8 cellular contexts compared by ENCODE assay signal in the genomic region with DNA sequence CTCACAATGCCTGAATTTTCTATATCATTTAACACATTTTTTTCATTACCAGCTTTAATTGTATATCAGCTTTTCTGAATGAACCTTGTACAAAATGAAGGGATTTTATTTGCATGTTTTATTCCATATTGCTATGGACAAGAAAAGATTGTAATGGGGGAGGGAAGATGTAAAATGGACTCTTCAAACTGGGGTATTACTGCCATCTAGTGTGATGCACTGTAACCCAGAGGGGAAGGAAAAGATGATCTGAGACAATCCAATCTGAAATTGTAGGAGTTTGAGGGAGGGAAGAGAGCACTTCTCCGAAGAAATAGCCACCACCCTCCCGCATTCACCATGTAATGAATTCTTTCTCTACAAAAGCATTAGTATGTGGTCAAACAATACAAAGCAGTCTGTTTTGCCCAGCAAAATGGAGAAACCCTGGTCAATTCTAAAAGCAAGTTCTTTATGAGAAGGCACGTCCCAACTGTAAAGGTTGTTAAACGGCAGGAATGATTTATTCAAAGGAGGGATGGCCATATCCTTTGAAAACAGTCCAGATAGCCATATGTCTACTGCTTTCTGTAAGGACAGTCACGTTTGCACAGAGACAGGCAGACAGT.
A peak's percentile ranks its signal among the peaks of the same experiment; 100 is the strongest.
DNase-seq lines count a peak whose midpoint lies in the region; ATAC-seq, FAIRE-seq and TF ChIP-seq lines count a peak whose summit lies in the region.

No MANE protein-coding gene starts in this region.

- no peaks in the 10 kb centered on the region for H3K36me3 Mint-ChIP-seq in mesothelial cell of epicardium
- no peaks in the 10 kb centered on the region for H3K36me3 Mint-ChIP-seq in CD4-positive, alpha-beta memory T cell

- no peak for DNase-seq in H54 (ENCODE audit: insufficient read length, low spot score)
- peak; percentile 64 to 84 for DNase-seq in NCI-H524 (lab: John Stamatoyannopoulos, UW)
- peak in 1 of 10 donors; percentile 17 for DNase-seq in dorsolateral prefrontal cortex
- DNase-seq in mesothelial cell of epicardium (ENCODE audit: low spot score in 2 of 2, unreplicated experiment in 2 of 2), result no peak
- no peak for DNase-seq in activated effector memory CD4-positive, alpha-beta T cell treated with anti-CD3 and anti-CD28 coated beads, Interleukin-2, amount 50 U/mL, for 16 hours
- no peak for DNase-seq in CD4-positive, alpha-beta memory T cell
- DNase-seq in activated CD4-positive, alpha-beta T cell treated with anti-CD3 and anti-CD28 coated beads, Interleukin-2, amount 50 U/mL, for 4 hours, result no peak

- no peak for ATAC-seq in HG02642 (IDR thresholded peaks at IDR 0.05; ENCODE audit: poor library complexity, unreplicated experiment)

- H3K27me3 Mint-ChIP-seq in mesothelial cell of epicardium (ENCODE audit: low read depth), result no peaks in the 10 kb centered on the region
- no peaks in the 10 kb centered on the region for H3K27me3 Mint-ChIP-seq in CD4-positive, alpha-beta memory T cell

- H3K27me3 ChIP-seq in dorsolateral prefrontal cortex, result no peaks in the 10 kb centered on the region
- no peaks in the 10 kb centered on the region for H3K27me3 ChIP-seq in CD4-positive, alpha-beta memory T cell (ENCODE audit: insufficient read depth, low read length)

- H3K27ac ChIP-seq in dorsolateral prefrontal cortex, result peak overlapping the region in 5 of 59 donors; percentile 8 to 49 (median 29)
- H3K27ac ChIP-seq in CD4-positive, alpha-beta memory T cell (ENCODE audit: low read depth, low read length), result no peak overlapping the region

- TF ChIP-seq POLR2A in H54 (IDR thresholded peaks at IDR 0.05; ENCODE audit: low read depth, low read length), result no peak

- TF ChIP-seq CTCF in dorsolateral prefrontal cortex (IDR thresholded peaks at IDR 0.05 in 54 of 56, conservative IDR thresholded peaks at IDR 0.05 in 2 of 56; ENCODE audit: low read depth in 1 of 56, partially characterized antibody in 56 of 56) (peak; percentile 37 to 87 (median 72)), mesothelial cell of epicardium (IDR thresholded peaks at IDR 0.05; ENCODE audit: unreplicated experiment) (no peak)

- no peak overlapping the region for H3K4me3 Mint-ChIP-seq in mesothelial cell of epicardium
- H3K4me3 Mint-ChIP-seq in CD4-positive, alpha-beta memory T cell, result no peak overlapping the region

- intact Hi-C loops in dorsolateral prefrontal cortex (cut with DNase I), result loop anchor here (2.0 to 10.0 kb wide), 4 partner anchors 208 to 1852 kb away; a partner anchor contains a TSS
- intact Hi-C loops in CD4-positive, alpha-beta memory T cell (cut with micrococcal nuclease), result no loop called here

- CTCF ChIA-PET in CD4-positive, alpha-beta memory T cell (lab: Charles Lee; ENCODE audit: partially characterized antibody), result no interaction called here

- H3K9me3 Mint-ChIP-seq in mesothelial cell of epicardium, result no peaks in the 10 kb centered on the region
- peaks cover 0 to 4% (median 2%) of the 10 kb centered on the region in 8 donors for H3K9me3 Mint-ChIP-seq in CD4-positive, alpha-beta memory T cell

- FAIRE-seq in H54 (lab: Jason Lieb, UNC), result peak; percentile 48

- peak overlapping the region; percentile 93 for H3K27ac Mint-ChIP-seq in mesothelial cell of epicardium
- no peak overlapping the region for H3K27ac Mint-ChIP-seq in CD4-positive, alpha-beta memory T cell

- H3K36me3 ChIP-seq in CD4-positive, alpha-beta memory T cell (ENCODE audit: insufficient read depth, low read length), result no peaks in the 10 kb centered on the region

- H3K4me1 ChIP-seq in CD4-positive, alpha-beta memory T cell (ENCODE audit: insufficient read depth, low read length), result no peaks in the 10 kb centered on the region

- peaks cover 78% of the 10 kb centered on the region for H3K4me1 Mint-ChIP-seq in mesothelial cell of epicardium
- H3K4me1 Mint-ChIP-seq in CD4-positive, alpha-beta memory T cell, result no peaks in the 10 kb centered on the region

- H3K9me3 ChIP-seq in CD4-positive, alpha-beta memory T cell (ENCODE audit: control insufficient read depth in 1 of 2, low read length in 2 of 2), result no peaks in the 10 kb centered on the region

- H3K4me3 ChIP-seq in dorsolateral prefrontal cortex, result peak overlapping the region in 36 of 59 donors; percentile 2 to 53 (median 30)
- H3K4me3 ChIP-seq in CD4-positive, alpha-beta memory T cell (ENCODE audit: low read length in 2 of 2), result no peak overlapping the region

- POLR2A ChIA-PET in CD4-positive, alpha-beta memory T cell (lab: Charles Lee; ENCODE audit: partially characterized antibody), result no interaction called here

Comparison
In these comparisons a context has a peak if more than half of its experiments do, and no peak if none do; other contexts are left out.
1. DNase-seq: peak in NCI-H524 (2 of 2); none in H54 (single experiment), mesothelial cell of epicardium (0 of 2), activated effector memory CD4-positive, alpha-beta T cell treated with anti-CD3 and anti-CD28 coated beads, Interleukin-2, amount 50 U/mL, for 16 hours (single experiment), CD4-positive, alpha-beta memory T cell (0 of 5) and activated CD4-positive, alpha-beta T cell treated with anti-CD3 and anti-CD28 coated beads, Interleukin-2, amount 50 U/mL, for 4 hours (0 of 2).
2. H3K4me3 ChIP-seq: peak in dorsolateral prefrontal cortex (36 of 59); none in CD4-positive, alpha-beta memory T cell (0 of 2).